In genomic region chr7:11192506-11192905, GRCh38 we compare ENCODE assay signal across 12 cellular contexts.
DNase-seq lines count a peak whose midpoint lies in the region; ATAC-seq, FAIRE-seq and TF ChIP-seq lines count a peak whose summit lies in the region.
"Had no signal": no experiment of that assay in that cellular context is flagged by ENCODE, and none has a peak within 500 bp of the region (broad histone marks: within the 10 kb centered on the region; RNA-seq: fewer than 3 reads in every experiment).

No MANE protein-coding gene starts in this region.

- H4K91ac ChIP-seq in H1 (replicated peaks; ENCODE audit: insufficient read length, low read length), result no peak overlapping the region

- POLR2A ChIA-PET in activated naive CD8-positive, alpha-beta T cell treated with anti-CD3 and anti-CD28 coated beads, Interleukin-2, amount 10 ng/mL, durations not matched to agents 7 days and 5 days (lab: Charles Lee), result no interaction called here
- POLR2A ChIA-PET in H1 (lab: Charles Lee; ENCODE audit: partially characterized antibody), result interaction anchor here (0.8 to 1.5 kb wide), 4 partner anchors 9 to 253 kb away, joined by 3 to 5 read pairs (median 4); a partner anchor contains a TSS

- no peaks in the 10 kb centered on the region for H3K79me1 ChIP-seq in H1 (ENCODE audit: low read depth, low read length)

- H3K18ac ChIP-seq in H1 (ENCODE audit: extremely low read depth, low read length), result no peak overlapping the region; the same call in 1 of the 2 replicates

- peaks cover 1% of the 10 kb centered on the region for H3K9me3 Mint-ChIP-seq in activated naive CD8-positive, alpha-beta T cell treated with anti-CD3 and anti-CD28 coated beads, Interleukin-2, amount 10 ng/mL, durations not matched to agents 7 days and 5 days
- no peaks in the 10 kb centered on the region for H3K9me3 Mint-ChIP-seq in activated naive CD8-positive, alpha-beta T cell treated with anti-CD3 and anti-CD28 coated beads for 36 hours
- no peaks in the 10 kb centered on the region for H3K9me3 Mint-ChIP-seq in type B pancreatic cell
- H3K9me3 Mint-ChIP-seq: CD4-positive, alpha-beta T cell; immature natural killer cell had no signal

- H3K4me2 ChIP-seq in H1 (ENCODE audit: insufficient read depth in 1 of 2, low read depth in 2 of 2, low read length in 2 of 2), result peak overlapping the region; percentile 67 to 97

- no peak overlapping the region for H3K27ac Mint-ChIP-seq in activated naive CD8-positive, alpha-beta T cell treated with anti-CD3 and anti-CD28 coated beads, Interleukin-2, amount 10 ng/mL, durations not matched to agents 7 days and 5 days
- H3K27ac Mint-ChIP-seq in activated naive CD8-positive, alpha-beta T cell treated with anti-CD3 and anti-CD28 coated beads for 36 hours, result no peak overlapping the region
- H3K27ac Mint-ChIP-seq in type B pancreatic cell, result peak overlapping the region; percentile 11
- H3K27ac Mint-ChIP-seq: CD4-positive, alpha-beta T cell; immature natural killer cell had no signal

- H3K9me3 ChIP-seq in H1 (ENCODE audit: insufficient read depth in 2 of 2, low read depth in 1 of 2, low read length in 1 of 2) (no peaks in the 10 kb centered on the region), mucosa of stomach (ENCODE audit: control insufficient read depth, low read length) (no peaks in the 10 kb centered on the region)

- no peak overlapping the region for H3K56ac ChIP-seq in H1 (replicated peaks; ENCODE audit: insufficient read length, low read depth, low read length)

- H3K9ac ChIP-seq in H1 (replicated peaks in 1 of 4; ENCODE audit: extremely low read depth in 1 of 4, low read depth in 3 of 4, low read length in 3 of 4) (no peak overlapping the region; a peak in 1 of 7 replicates), mucosa of stomach (ENCODE audit: low read length) (peak overlapping the region; percentile 52)

- TF ChIP-seq EP300 in H1 (IDR thresholded peaks at IDR 0.05; ENCODE audit: borderline replicate concordance in 1 of 2, low read depth in 2 of 2, low read length in 2 of 2), result no peak

- WGBS in H1 (ENCODE audit: extremely low coverage in 1 of 2, insufficient coverage in 1 of 2, insufficient read length in 1 of 2, insufficient replicate concordance in 2 of 2, low coverage in 1 of 2, low lambda C conversion rate in 2 of 2, missing lambda C conversion rate in 1 of 2), 2 experiments, result 49% methylated on average over 5 of the region's 5 CpGs; no CpG with 5 or more reads in 1 of the 2 experiments

- peak overlapping the region; percentile 2 for H3K4me3 Mint-ChIP-seq in activated naive CD8-positive, alpha-beta T cell treated with anti-CD3 and anti-CD28 coated beads, Interleukin-2, amount 10 ng/mL, durations not matched to agents 7 days and 5 days
- no peak overlapping the region for H3K4me3 Mint-ChIP-seq in activated naive CD8-positive, alpha-beta T cell treated with anti-CD3 and anti-CD28 coated beads for 36 hours
- H3K4me3 Mint-ChIP-seq in type B pancreatic cell, result peak overlapping the region; percentile 53
- H3K4me3 Mint-ChIP-seq: CD4-positive, alpha-beta T cell; immature natural killer cell had no signal

- H2AK5ac ChIP-seq in H1 (ENCODE audit: low read depth, low read length), result no peak overlapping the region

- no peaks in the 10 kb centered on the region for H3K79me2 ChIP-seq in H1 (ENCODE audit: control insufficient read depth in 1 of 2, insufficient read depth in 2 of 2, low read length in 2 of 2)

- no peak overlapping the region for H3K14ac ChIP-seq in H1 (ENCODE audit: insufficient read length)

- H3K27me3 Mint-ChIP-seq in activated naive CD8-positive, alpha-beta T cell treated with anti-CD3 and anti-CD28 coated beads, Interleukin-2, amount 10 ng/mL, durations not matched to agents 7 days and 5 days, result peaks cover 28% of the 10 kb centered on the region
- H3K27me3 Mint-ChIP-seq in activated naive CD8-positive, alpha-beta T cell treated with anti-CD3 and anti-CD28 coated beads for 36 hours, result peaks cover 17% of the 10 kb centered on the region
- H3K27me3 Mint-ChIP-seq in type B pancreatic cell, result peaks cover 11% of the 10 kb centered on the region
- H3K27me3 Mint-ChIP-seq: CD4-positive, alpha-beta T cell had no signal

- H3K27ac ChIP-seq in H1 (ENCODE audit: low read depth, low read length), result no peak overlapping the region

- CTCF ChIA-PET in H1 (lab: Charles Lee; ENCODE audit: partially characterized antibody), result interaction anchor here (1.0 to 2.6 kb wide), 4 partner anchors 15 to 484 kb away, joined by 3 to 13 read pairs (median 7); no protein-coding TSS in a partner anchor

- no peaks in the 10 kb centered on the region for H4K20me1 ChIP-seq in H1 (replicated peaks in 1 of 2; ENCODE audit: control insufficient read depth in 1 of 2, insufficient read depth in 2 of 2, low read length in 2 of 2)

- no peak overlapping the region for H3K4ac ChIP-seq in H1 (replicated peaks; ENCODE audit: insufficient read length, low read depth, low read length)

- H2AFZ ChIP-seq in H1 (ENCODE audit: low read length), result no peak overlapping the region

- ATAC-seq in activated naive CD8-positive, alpha-beta T cell treated with anti-CD3 and anti-CD28 coated beads, Interleukin-2, amount 10 ng/mL, durations not matched to agents 7 days and 5 days (ENCODE audit: low read depth), result no peak
- ATAC-seq in HG03460 (IDR thresholded peaks at IDR 0.05; ENCODE audit: unreplicated experiment), result no peak

- H3K4me1 ChIP-seq in H1 (replicated peaks in 1 of 4; ENCODE audit: control insufficient read depth in 3 of 4, insufficient read depth in 4 of 4, low read length in 3 of 4) (peaks cover 6 to 16% (median 15%) of the 10 kb centered on the region in 4 experiments), mucosa of stomach (ENCODE audit: control insufficient read depth, insufficient read depth, low read length) (peaks cover 12% of the 10 kb centered on the region)

- H2BK20ac ChIP-seq in H1 (ENCODE audit: low read length), result no peak overlapping the region

- no peak for TF ChIP-seq RAD21 in H1 (IDR thresholded peaks at IDR 0.05 in 1 of 2, conservative IDR thresholded peaks at IDR 0.05 in 1 of 2; ENCODE audit: low read depth in 2 of 2, low read length in 2 of 2)

- H3K27me3 ChIP-seq in H1 (replicated peaks in 1 of 4; ENCODE audit: control insufficient read depth in 3 of 4, extremely low read depth in 1 of 4, insufficient read depth in 3 of 4, low read length in 3 of 4), result peaks cover 6 to 14% (median 10%) of the 10 kb centered on the region in 4 experiments; a peak in 5 of 7 replicates
- H3K27me3 ChIP-seq in mucosa of stomach (ENCODE audit: control insufficient read depth, insufficient read depth, low read length), result no peaks in the 10 kb centered on the region

- no peak for DNase-seq in activated naive CD8-positive, alpha-beta T cell treated with anti-CD3 and anti-CD28 coated beads, Interleukin-2, amount 10 ng/mL, durations not matched to agents 7 days and 5 days
- no peak for DNase-seq in activated naive CD8-positive, alpha-beta T cell treated with anti-CD3 and anti-CD28 coated beads for 36 hours
- DNase-seq in H1 (ENCODE audit: low read depth in 1 of 2, low spot score in 2 of 2) (no peak), type B pancreatic cell (ENCODE audit: extremely low spot score, unreplicated experiment) (no peak), NCI-H1092 (lab: John Stamatoyannopoulos, UW) (no peak), amygdala (lab: John Stamatoyannopoulos, UW) (no peak)
- DNase-seq: CD4-positive, alpha-beta T cell; immature natural killer cell; RPMI8226; substantia nigra had no signal

- FAIRE-seq in H1 (lab: Jason Lieb, UNC), result no peak

- H4K5ac ChIP-seq in H1 (ENCODE audit: insufficient read length, low read depth, low read length), result no peak overlapping the region

- no peak overlapping the region for H4K8ac ChIP-seq in H1 (ENCODE audit: extremely low read depth, insufficient read depth, low read length)

- no peak overlapping the region for H2BK15ac ChIP-seq in H1 (ENCODE audit: low read length)

- TF ChIP-seq CTCF in H1 (IDR thresholded peaks at IDR 0.05; ENCODE audit: control extremely low read depth in 1 of 3, insufficient read depth in 1 of 3, low read depth in 1 of 3, low read length in 3 of 3), result no peak
- TF ChIP-seq CTCF in type B pancreatic cell (conservative IDR thresholded peaks at IDR 0.05), result no peak

- H2BK120ac ChIP-seq in H1 (replicated peaks; ENCODE audit: low read depth, low read length), result no peak overlapping the region

- H3K36me3 ChIP-seq in H1 (ENCODE audit: control insufficient read depth in 2 of 4, insufficient read depth in 4 of 4, low read length in 3 of 4) (no peaks in the 10 kb centered on the region), mucosa of stomach (ENCODE audit: control insufficient read depth, insufficient read depth, low read length) (no peaks in the 10 kb centered on the region)

- H3K36me3 Mint-ChIP-seq in activated naive CD8-positive, alpha-beta T cell treated with anti-CD3 and anti-CD28 coated beads, Interleukin-2, amount 10 ng/mL, durations not matched to agents 7 days and 5 days, result no peaks in the 10 kb centered on the region
- H3K36me3 Mint-ChIP-seq in activated naive CD8-positive, alpha-beta T cell treated with anti-CD3 and anti-CD28 coated beads for 36 hours, result no peaks in the 10 kb centered on the region
- H3K36me3 Mint-ChIP-seq in type B pancreatic cell, result no peaks in the 10 kb centered on the region
- H3K36me3 Mint-ChIP-seq: immature natural killer cell had no signal

- 0 out of 2 replicates have a peak, but pooled peaks cover 2% of the 10 kb centered on the region for H3K23me2 ChIP-seq in H1 (ENCODE audit: low read depth, low read length)

- H3K4me1 Mint-ChIP-seq in activated naive CD8-positive, alpha-beta T cell treated with anti-CD3 and anti-CD28 coated beads, Interleukin-2, amount 10 ng/mL, durations not matched to agents 7 days and 5 days, result peaks cover 3% of the 10 kb centered on the region
- H3K4me1 Mint-ChIP-seq in activated naive CD8-positive, alpha-beta T cell treated with anti-CD3 and anti-CD28 coated beads for 36 hours, result peaks cover 10% of the 10 kb centered on the region
- peaks cover 31% of the 10 kb centered on the region for H3K4me1 Mint-ChIP-seq in type B pancreatic cell (ENCODE audit: unreplicated experiment)
- H3K4me1 Mint-ChIP-seq: immature natural killer cell had no signal

- H2BK12ac ChIP-seq in H1 (ENCODE audit: low read depth, low read length), result peak overlapping the region; percentile 44; the same call in 1 of the 2 replicates

- peak overlapping the region; percentile 34 to 61 (median 51); a peak in 5 of 8 replicates for H3K4me3 ChIP-seq in H1 (ENCODE audit: extremely low read depth in 1 of 4, insufficient read depth in 2 of 4, low read depth in 3 of 4, low read length in 4 of 4)
- H3K4me3 ChIP-seq in mucosa of stomach (ENCODE audit: low read length), result no peak overlapping the region

- H3K23ac ChIP-seq in H1 (ENCODE audit: insufficient read length), result no peak overlapping the region

- H2BK5ac ChIP-seq in H1 (ENCODE audit: low read depth, low read length), result no peak overlapping the region

- TF ChIP-seq POLR2A in H1 (IDR thresholded peaks at IDR 0.05; ENCODE audit: control extremely low read depth in 1 of 2, low read depth in 2 of 2, low read length in 2 of 2), result no peak

TF ChIP-seq in H1, 55 proteins besides CTCF, POLR2A, EP300 and RAD21 (continues in another document):
- TF ChIP-seq JUND (IDR thresholded peaks at IDR 0.05; ENCODE audit: low read length) (no peak), POU5F1 (IDR thresholded peaks at IDR 0.05; ENCODE audit: low read depth, low read length) (no peak), KDM4A (IDR thresholded peaks at IDR 0.05; ENCODE audit: low read depth, low read length, severe bottlenecking) (no peak), CREB1 (IDR thresholded peaks at IDR 0.05) (no peak), EGR1 (IDR thresholded peaks at IDR 0.05; ENCODE audit: borderline replicate concordance, low read depth, low read length) (no peak)
